ENCODE assay signal across 8 cellular contexts in the genomic region with DNA sequence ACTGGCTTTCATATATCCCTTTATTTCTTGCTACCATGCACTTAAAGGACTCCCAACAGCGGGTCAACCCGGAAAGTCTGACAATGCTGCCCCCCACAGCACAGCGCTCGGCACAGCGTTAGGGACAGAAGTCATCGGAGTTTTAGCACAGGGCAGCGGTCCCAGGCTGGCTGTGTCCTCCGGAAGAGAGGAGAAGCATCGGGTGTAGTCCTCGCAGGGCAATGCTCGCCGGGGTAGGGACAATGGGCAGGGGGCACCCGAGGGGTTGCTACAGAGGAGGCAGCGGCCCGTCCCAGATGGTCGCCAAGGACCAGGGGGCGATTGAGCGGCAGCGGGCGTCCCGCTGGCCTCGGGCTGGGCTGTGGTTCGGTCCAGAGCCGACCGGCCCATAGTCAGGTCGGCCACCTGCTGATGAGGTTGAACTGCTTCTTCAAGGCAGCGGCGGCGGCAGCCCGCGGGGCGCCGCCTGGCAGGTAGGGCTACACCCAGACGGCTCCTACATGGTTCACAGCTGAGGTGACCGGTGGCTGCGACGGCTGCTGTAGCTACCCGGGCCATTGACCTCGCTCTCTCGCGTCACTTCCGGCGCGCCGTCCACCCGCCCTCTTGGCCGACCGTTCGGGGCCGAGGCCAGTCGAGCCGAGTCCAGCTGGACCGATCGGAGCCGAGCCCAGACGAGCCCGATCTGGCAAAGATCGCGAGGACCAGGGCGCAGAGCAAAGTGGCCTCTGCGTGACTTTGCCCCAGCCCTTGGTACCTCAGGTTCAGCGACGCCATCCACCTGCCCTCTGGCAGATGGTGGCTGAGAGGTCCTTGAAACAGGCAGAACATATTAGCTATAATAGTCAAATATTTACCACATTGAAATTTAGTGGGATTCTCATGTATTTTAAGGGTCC.
DNase-seq lines count a peak whose midpoint lies in the region; ATAC-seq lines count a peak whose summit lies in the region.

No MANE protein-coding gene starts in this region.

- DNase-seq in SIG-M5 treated with dmso at 0.1 percent for 504 hours (lab: John Stamatoyannopoulos, UW; ENCODE audit: unreplicated experiment) (peak; percentile 45), SIG-M5 (lab: John Stamatoyannopoulos, UW) (no peak), NCI-H510A (lab: John Stamatoyannopoulos, UW) (peak; percentile 94), cortex of kidney (lab: John Stamatoyannopoulos, UW) (peak; percentile 46), left kidney (ENCODE audit: low read depth, low spot score) (peak; percentile 97)
- peak; percentile 91 for DNase-seq in activated CD4-positive, alpha-beta T cell treated with anti-CD3 and anti-CD28 coated beads for 48 hours
- DNase-seq in stimulated activated CD4-positive, alpha-beta T cell treated with anti-CD3 and anti-CD28 coated beads, Interleukin-1b, Interleukin-23, amount 100 ng/mL, for 24 hours (ENCODE audit: low read depth in 4 of 4, low spot score in 1 of 4) = peak; percentile 45 to 73 (median 58)

- ATAC-seq in HG03196 (IDR thresholded peaks at IDR 0.05; ENCODE audit: unreplicated experiment) = peak; percentile 52
